ENCODE assay signal across 33 cellular contexts in the genomic region with DNA sequence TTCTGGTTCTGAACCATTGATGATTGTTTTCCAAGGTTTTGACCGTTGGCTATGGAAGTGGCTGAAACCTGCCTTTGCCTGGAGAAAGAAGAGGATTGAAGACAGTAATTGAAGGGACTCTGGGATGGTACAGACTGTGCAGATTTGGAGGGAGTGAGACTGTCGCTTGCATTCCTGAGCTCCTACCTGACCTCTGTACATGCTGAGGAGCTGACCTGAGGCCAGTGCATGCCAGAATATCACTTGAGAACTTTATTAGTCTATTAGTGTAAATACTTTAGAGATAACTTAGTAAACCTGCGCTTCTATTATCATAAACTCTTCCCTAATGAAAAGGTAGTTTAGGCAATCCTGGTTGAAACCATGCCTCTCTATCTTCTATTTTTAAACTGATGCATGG.
"Had no signal": no experiment of that assay in that cellular context is flagged by ENCODE, and none has a peak within 500 bp of the region (broad histone marks: within the 10 kb centered on the region; RNA-seq: fewer than 3 reads in every experiment).

No MANE protein-coding gene starts in this region.

- H3K4me3 ChIP-seq: adrenal gland, body of pancreas, coronary artery, dorsolateral prefrontal cortex had no signal

- H3K4me1 Mint-ChIP-seq: activated CD4-positive, alpha-beta T cell treated with anti-CD3 and anti-CD28 coated beads for 36 hours; activated CD4-positive, alpha-beta T cell treated with anti-CD3 and anti-CD28 coated beads, Interleukin-2, amount 10 ng/mL, durations not matched to agents 24 days and 14 days; activated CD8-positive, alpha-beta memory T cell treated with anti-CD3 and anti-CD28 coated beads, Interleukin-2, amount 10 ng/mL, durations not matched to agents 7 days and 5 days; activated naive CD4-positive, alpha-beta T cell treated with anti-CD3 and anti-CD28 coated beads, Interleukin-2, amount 50 U/mL, for 24 hours; activated naive CD8-positive, alpha-beta T cell treated with anti-CD3 and anti-CD28 coated beads for 36 hours; activated naive CD8-positive, alpha-beta T cell treated with anti-CD3 and anti-CD28 coated beads, Interleukin-2, amount 50 U/mL, for 24 hours; central memory CD8-positive, alpha-beta T cell; endodermal cell; T-helper 17 cell had no signal

- H3K27me3 ChIP-seq: adrenal gland, body of pancreas, dorsolateral prefrontal cortex had no signal

- DNase-seq: activated CD4-positive, alpha-beta memory T cell treated with anti-CD3 and anti-CD28 coated beads for 36 hours; activated CD4-positive, alpha-beta T cell treated with anti-CD3 and anti-CD28 coated beads for 36 hours; activated CD4-positive, alpha-beta T cell treated with anti-CD3 and anti-CD28 coated beads, Interleukin-2, amount 10 ng/mL, durations not matched to agents 24 days and 14 days; activated CD4-positive, CD25-positive, alpha-beta regulatory T cell; activated CD4-positive, CD25-positive, alpha-beta regulatory T cell treated with anti-CD3 and anti-CD28 coated beads, Interleukin-2, amount 50 U/mL, for 72 hours; activated CD8-positive, alpha-beta memory T cell treated with anti-CD3 and anti-CD28 coated beads, Interleukin-2, amount 10 ng/mL, durations not matched to agents 7 days and 5 days; activated CD8-positive, alpha-beta memory T cell treated with anti-CD3 and anti-CD28 coated beads, Interleukin-2, amount 50 U/mL, for 4 hours; activated CD8-positive, alpha-beta T cell treated with anti-CD3 and anti-CD28 coated beads, Interleukin-2, amount 10 ng/mL, durations not matched to agents 7 days and 5 days; activated effector memory CD4-positive, alpha-beta T cell treated with anti-CD3 and anti-CD28 coated beads, Interleukin-2, amount 50 U/mL, for 16 hours; activated naive CD4-positive, alpha-beta T cell treated with anti-CD3 and anti-CD28 coated beads for 36 hours; activated naive CD8-positive, alpha-beta T cell treated with anti-CD3 and anti-CD28 coated beads for 36 hours; activated naive CD8-positive, alpha-beta T cell treated with anti-CD3 and anti-CD28 coated beads, Interleukin-2, amount 50 U/mL, for 24 hours; activated T-cell treated with anti-CD3 and anti-CD28 coated beads, Interleukin-2, amount 50 U/mL, for 1 hour; activated T-cell treated with anti-CD3 and anti-CD28 coated beads, Interleukin-2, amount 50 U/mL, for 48 hours; adrenal gland; amygdala; aorta; body of pancreas; dorsolateral prefrontal cortex; effector memory CD4-positive, alpha-beta T cell; endodermal cell; foreskin fibroblast; head of caudate nucleus; T-helper 1 cell; T-helper 17 cell; T1000 had no signal

- H3K4me3 Mint-ChIP-seq: activated CD4-positive, alpha-beta memory T cell treated with anti-CD3 and anti-CD28 coated beads for 36 hours; activated CD4-positive, alpha-beta T cell treated with anti-CD3 and anti-CD28 coated beads for 36 hours; activated CD4-positive, alpha-beta T cell treated with anti-CD3 and anti-CD28 coated beads, Interleukin-2, amount 10 ng/mL, durations not matched to agents 24 days and 14 days; activated CD8-positive, alpha-beta memory T cell treated with anti-CD3 and anti-CD28 coated beads, Interleukin-2, amount 10 ng/mL, durations not matched to agents 7 days and 5 days; activated CD8-positive, alpha-beta T cell treated with anti-CD3 and anti-CD28 coated beads, Interleukin-2, amount 10 ng/mL, durations not matched to agents 7 days and 5 days; activated naive CD4-positive, alpha-beta T cell treated with anti-CD3 and anti-CD28 coated beads for 36 hours; activated naive CD4-positive, alpha-beta T cell treated with anti-CD3 and anti-CD28 coated beads, Interleukin-2, amount 50 U/mL, for 24 hours; activated naive CD8-positive, alpha-beta T cell treated with anti-CD3 and anti-CD28 coated beads for 36 hours; activated naive CD8-positive, alpha-beta T cell treated with anti-CD3 and anti-CD28 coated beads, Interleukin-2, amount 50 U/mL, for 24 hours; activated T-helper 1 cell treated with anti-CD3 and anti-CD28 coated beads, Interleukin-12 subunit alpha, Interleukin-12 subunit beta, Interleukin-2, Interleukin-4 antibody, amounts not matched to agents 30 ng/mL and 10 ng/mL and 1 ng/mL, durations not matched to agents 14 hours and 24 hours and 36 hours; central memory CD8-positive, alpha-beta T cell; dendritic cell treated with granulocyte-macrophage colony-stimulating factor and Interleukin-4, amounts not matched to agents 40 ng/mL and 50 ng/mL, for 4 days; endodermal cell; T-helper 17 cell; T-helper 2 cell treated with Interferon-gamma antibody and Interleukin-4, amounts not matched to agents 5 μg/mL and 100 μg/mL, for 36 hours had no signal

- H3K27me3 Mint-ChIP-seq: activated CD4-positive, alpha-beta T cell treated with anti-CD3 and anti-CD28 coated beads, Interleukin-2, amount 10 ng/mL, durations not matched to agents 24 days and 14 days; activated CD8-positive, alpha-beta memory T cell treated with anti-CD3 and anti-CD28 coated beads, Interleukin-2, amount 10 ng/mL, durations not matched to agents 7 days and 5 days; central memory CD8-positive, alpha-beta T cell had no signal

- H3K36me3 ChIP-seq: adrenal gland had no signal

- ATAC-seq: activated CD4-positive, alpha-beta T cell treated with anti-CD3 and anti-CD28 coated beads for 36 hours; activated CD8-positive, alpha-beta memory T cell treated with anti-CD3 and anti-CD28 coated beads, Interleukin-2, amount 10 ng/mL, durations not matched to agents 7 days and 5 days; activated CD8-positive, alpha-beta T cell treated with anti-CD3 and anti-CD28 coated beads, Interleukin-2, amount 10 ng/mL, durations not matched to agents 7 days and 5 days; activated naive CD8-positive, alpha-beta T cell treated with anti-CD3 and anti-CD28 coated beads, Interleukin-2, amount 50 U/mL, for 24 hours; body of pancreas; T-helper 17 cell had no signal

- H3K27ac Mint-ChIP-seq: activated CD4-positive, alpha-beta memory T cell treated with anti-CD3 and anti-CD28 coated beads for 36 hours; activated CD4-positive, alpha-beta T cell treated with anti-CD3 and anti-CD28 coated beads for 36 hours; activated CD4-positive, alpha-beta T cell treated with anti-CD3 and anti-CD28 coated beads, Interleukin-2, amount 10 ng/mL, durations not matched to agents 24 days and 14 days; activated CD8-positive, alpha-beta memory T cell treated with anti-CD3 and anti-CD28 coated beads, Interleukin-2, amount 10 ng/mL, durations not matched to agents 7 days and 5 days; activated CD8-positive, alpha-beta T cell treated with anti-CD3 and anti-CD28 coated beads, Interleukin-2, amount 10 ng/mL, durations not matched to agents 7 days and 5 days; activated naive CD4-positive, alpha-beta T cell treated with anti-CD3 and anti-CD28 coated beads for 36 hours; activated naive CD4-positive, alpha-beta T cell treated with anti-CD3 and anti-CD28 coated beads, Interleukin-2, amount 50 U/mL, for 24 hours; activated naive CD8-positive, alpha-beta T cell treated with anti-CD3 and anti-CD28 coated beads for 36 hours; activated naive CD8-positive, alpha-beta T cell treated with anti-CD3 and anti-CD28 coated beads, Interleukin-2, amount 50 U/mL, for 24 hours; activated T-helper 1 cell treated with anti-CD3 and anti-CD28 coated beads, Interleukin-12 subunit alpha, Interleukin-12 subunit beta, Interleukin-2, Interleukin-4 antibody, amounts not matched to agents 30 ng/mL and 10 ng/mL and 1 ng/mL, durations not matched to agents 14 hours and 24 hours and 36 hours; activated T-helper 2 cell treated with anti-CD3 and anti-CD28 coated beads, Interferon-gamma antibody, Interleukin-2, Interleukin-4, amounts not matched to agents 10 μg/mL and 5 μg/mL and 100 μg/mL, durations not matched to agents 14 hours and 24 hours and 36 hours; dendritic cell treated with granulocyte-macrophage colony-stimulating factor and Interleukin-4, amounts not matched to agents 40 ng/mL and 50 ng/mL, for 4 days; endodermal cell; T-helper 17 cell; T-helper 2 cell treated with Interferon-gamma antibody and Interleukin-4, amounts not matched to agents 5 μg/mL and 100 μg/mL, for 36 hours had no signal

- H3K4me1 ChIP-seq: adrenal gland, body of pancreas had no signal

- H3K9me3 ChIP-seq: adrenal gland, body of pancreas had no signal

- H3K9me3 Mint-ChIP-seq: activated naive CD4-positive, alpha-beta T cell treated with anti-CD3 and anti-CD28 coated beads for 36 hours; activated naive CD4-positive, alpha-beta T cell treated with anti-CD3 and anti-CD28 coated beads, Interleukin-2, amount 50 U/mL, for 24 hours; activated naive CD8-positive, alpha-beta T cell treated with anti-CD3 and anti-CD28 coated beads, Interleukin-2, amount 50 U/mL, for 24 hours; activated T-helper 1 cell treated with anti-CD3 and anti-CD28 coated beads, Interleukin-12 subunit alpha, Interleukin-12 subunit beta, Interleukin-2, Interleukin-4 antibody, amounts not matched to agents 30 ng/mL and 10 ng/mL and 1 ng/mL, durations not matched to agents 14 hours and 24 hours and 36 hours; activated T-helper 2 cell treated with anti-CD3 and anti-CD28 coated beads, Interferon-gamma antibody, Interleukin-2, Interleukin-4, amounts not matched to agents 10 μg/mL and 5 μg/mL and 100 μg/mL, durations not matched to agents 14 hours and 24 hours and 36 hours; T-helper 2 cell treated with Interferon-gamma antibody and Interleukin-4, amounts not matched to agents 5 μg/mL and 100 μg/mL, for 36 hours had no signal

- H3K36me3 Mint-ChIP-seq: activated CD4-positive, alpha-beta memory T cell treated with anti-CD3 and anti-CD28 coated beads for 36 hours; activated CD8-positive, alpha-beta memory T cell treated with anti-CD3 and anti-CD28 coated beads, Interleukin-2, amount 10 ng/mL, durations not matched to agents 7 days and 5 days; activated naive CD4-positive, alpha-beta T cell treated with anti-CD3 and anti-CD28 coated beads, Interleukin-2, amount 50 U/mL, for 24 hours; activated naive CD8-positive, alpha-beta T cell treated with anti-CD3 and anti-CD28 coated beads for 36 hours had no signal

- H3K27ac ChIP-seq: adrenal gland, body of pancreas, coronary artery, dorsolateral prefrontal cortex had no signal
